10 cellular contexts compared by ENCODE assay signal in the genomic region with DNA sequence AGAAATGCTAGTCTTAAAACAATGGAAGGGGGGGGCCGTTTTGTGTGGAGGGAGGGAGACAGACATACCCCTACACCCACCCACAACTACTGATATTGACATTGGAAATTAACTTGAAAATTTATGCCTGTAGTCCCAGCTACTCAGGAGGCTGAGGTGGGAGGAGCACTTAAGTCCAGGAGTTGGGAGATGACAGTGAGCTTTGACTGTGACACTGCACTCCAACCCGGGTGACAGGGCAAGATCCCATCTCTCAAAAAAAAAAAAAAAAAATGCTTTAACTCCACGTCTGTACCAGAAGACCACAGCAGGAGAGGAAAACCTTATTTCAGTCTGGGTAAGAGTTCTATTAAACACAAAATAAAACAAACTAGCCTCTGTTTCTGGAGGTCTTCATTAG. TPM values are rescaled to one million over a fixed set of nuclear protein-coding genes. Genes with fewer than 3 reads are reported as not detected.
A peak's percentile ranks its signal among the peaks of the same experiment; 100 is the strongest.
DNase-seq lines count a peak whose midpoint lies in the region; ATAC-seq, FAIRE-seq and TF ChIP-seq lines count a peak whose summit lies in the region.
"Had no signal": no experiment of that assay in that cellular context is flagged by ENCODE, and none has a peak within 500 bp of the region (broad histone marks: within the 10 kb centered on the region; RNA-seq: fewer than 3 reads in every experiment).

No MANE protein-coding gene starts in this region.

- peaks cover 0 to 63% of the 10 kb centered on the region in 2 experiments; a peak in 3 of 4 replicates for H3K79me1 ChIP-seq in IMR-90 (ENCODE audit: low read depth in 1 of 2, low read length in 2 of 2)

- H3K27me3 ChIP-seq in CD4-positive, alpha-beta memory T cell (ENCODE audit: insufficient read depth, low read length), result no peaks in the 10 kb centered on the region
- H3K27me3 ChIP-seq in IMR-90 (ENCODE audit: control insufficient read depth, insufficient read depth, low read length) (no peaks in the 10 kb centered on the region), astrocyte (ENCODE audit: insufficient read depth, low read length) (no peaks in the 10 kb centered on the region)

- H2BK20ac ChIP-seq in IMR-90 (ENCODE audit: low read depth, low read length), result no peak overlapping the region

- BruUV-seq in IMR-90 (replicated peaks; lab: Mats Ljungman, UMichigan), result TSS peak; percentile 42

- no peak overlapping the region for H3K23ac ChIP-seq in IMR-90 (ENCODE audit: low read depth, low read length)

- no peak overlapping the region for H2AFZ ChIP-seq in IMR-90 (replicated peaks; ENCODE audit: low read length, poor library complexity)
- H2AFZ ChIP-seq in astrocyte (ENCODE audit: low read depth, low read length), result no peak overlapping the region

- H3K9me1 ChIP-seq in IMR-90 (ENCODE audit: insufficient read depth, low read length), result peaks cover 19% of the 10 kb centered on the region

- no peak overlapping the region for H4K91ac ChIP-seq in IMR-90 (ENCODE audit: insufficient read depth, low read depth, low read length)

- no peak overlapping the region for H2AK9ac ChIP-seq in IMR-90 (replicated peaks; ENCODE audit: low read depth, low read length, poor library complexity)

- no peak overlapping the region for H4K8ac ChIP-seq in IMR-90 (ENCODE audit: low read depth in 2 of 2, low read length in 2 of 2)

- DNase-seq in CD4-positive, alpha-beta memory T cell, result no peak
- no peak for DNase-seq in IMR-90
- DNase-seq in astrocyte (ENCODE audit: low read depth), result no peak
- no peak for DNase-seq in 8988T
- DNase-seq: NCI-H1930 had no signal

- H2BK15ac ChIP-seq in IMR-90 (ENCODE audit: low read depth, low read length), result no peak overlapping the region

- TF ChIP-seq CTCF in IMR-90 (conservative IDR thresholded peaks at IDR 0.05; ENCODE audit: low read depth, low read length) (no peak), astrocyte (IDR thresholded peaks at IDR 0.05; ENCODE audit: insufficient read depth, low read depth, low read length) (no peak), nephron (IDR thresholded peaks at IDR 0.05; ENCODE audit: unreplicated experiment in 3 of 3) (no peak)

- H3K4me1 Mint-ChIP-seq in CD4-positive, alpha-beta memory T cell, result peaks cover 30 to 56% (median 47%) of the 10 kb centered on the region in 4 donors
- H3K4me1 Mint-ChIP-seq in astrocyte (ENCODE audit: low read depth, unreplicated experiment) (peaks cover 20% of the 10 kb centered on the region), nephron (peaks cover 36% of the 10 kb centered on the region)

- no peaks in the 10 kb centered on the region for H3K27me3 Mint-ChIP-seq in CD4-positive, alpha-beta memory T cell
- H3K27me3 Mint-ChIP-seq in astrocyte (ENCODE audit: low read depth, unreplicated experiment), result no peaks in the 10 kb centered on the region
- no peaks in the 10 kb centered on the region for H3K27me3 Mint-ChIP-seq in nephron (ENCODE audit: low read depth)

- dilution Hi-C loops in IMR-90 (cut with HindIII; ENCODE audit: low sequenced_read_pairs, unreplicated experiment), result no loop called here

- H3K9me3 ChIP-seq in CD4-positive, alpha-beta memory T cell (ENCODE audit: control insufficient read depth in 1 of 2, low read length in 2 of 2), result no peaks in the 10 kb centered on the region
- no peaks in the 10 kb centered on the region for H3K9me3 ChIP-seq in IMR-90 (ENCODE audit: control insufficient read depth, insufficient read depth, low read length)
- H3K9me3 ChIP-seq in astrocyte (ENCODE audit: insufficient read depth, low read depth, low read length), result no peaks in the 10 kb centered on the region

- FAIRE-seq in astrocyte (lab: Jason Lieb, UNC), result no peak
- FAIRE-seq: G401.6 had no signal

- H4K20me1 ChIP-seq in IMR-90 (ENCODE audit: insufficient read depth, low read length), result peaks cover 63% of the 10 kb centered on the region
- H4K20me1 ChIP-seq in astrocyte (ENCODE audit: insufficient read depth, low read length), result peaks cover 57% of the 10 kb centered on the region

- no peak overlapping the region for H3K4ac ChIP-seq in IMR-90 (ENCODE audit: low read depth, low read length)

- peaks cover 68% of the 10 kb centered on the region for H3K79me2 ChIP-seq in astrocyte (ENCODE audit: insufficient read depth, low read length)

- peaks cover 37% of the 10 kb centered on the region for H3K4me1 ChIP-seq in CD4-positive, alpha-beta memory T cell (ENCODE audit: insufficient read depth, low read length)
- H3K4me1 ChIP-seq in IMR-90 (ENCODE audit: control insufficient read depth, insufficient read depth, low read length) (peaks cover 7% of the 10 kb centered on the region), astrocyte (ENCODE audit: insufficient read depth, low read length) (peaks cover 13% of the 10 kb centered on the region)

- H2BK120ac ChIP-seq in IMR-90 (ENCODE audit: low read depth, low read length), result no peak overlapping the region

- POLR2A ChIA-PET in CD4-positive, alpha-beta memory T cell (lab: Charles Lee; ENCODE audit: partially characterized antibody), result interaction anchor here (1.1 to 3.1 kb wide), 2 partner anchors 22 to 51 kb away, joined by 3 to 23 read pairs; no protein-coding TSS in a partner anchor
- POLR2A ChIA-PET in IMR-90 (lab: Charles Lee; ENCODE audit: unreplicated experiment), result no interaction called here

- no peak for TF ChIP-seq POLR2A in IMR-90 (IDR thresholded peaks at IDR 0.05; ENCODE audit: low read depth, low read length)

- no peak overlapping the region for H2BK5ac ChIP-seq in IMR-90 (ENCODE audit: low read depth, low read length, poor library complexity, severe bottlenecking)

- H3K9ac ChIP-seq in IMR-90 (ENCODE audit: low read depth, low read length) (peak overlapping the region; percentile 43; the same call in 1 of the 2 replicates), astrocyte (ENCODE audit: low read length) (no peak overlapping the region)

- no peak overlapping the region for H3K27ac ChIP-seq in CD4-positive, alpha-beta memory T cell (ENCODE audit: low read depth, low read length)
- H3K27ac ChIP-seq in IMR-90 (ENCODE audit: insufficient read depth, low read length), result no peak overlapping the region
- H3K27ac ChIP-seq in astrocyte (ENCODE audit: low read depth, low read length), result no peak overlapping the region

- in situ Hi-C loops in IMR-90 (cut with MboI; ENCODE audit: low sequenced_read_pairs), result no loop called here

- peak overlapping the region; percentile 52 to 98 (median 77) for H3K4me3 Mint-ChIP-seq in CD4-positive, alpha-beta memory T cell
- H3K4me3 Mint-ChIP-seq in astrocyte (ENCODE audit: unreplicated experiment) (peak overlapping the region; percentile 98), nephron (peak overlapping the region; percentile 90 to 99 (median 98))

- no CpG with 5 or more reads among the region's 3 CpGs for WGBS in IMR-90 (ENCODE audit: extremely low coverage in 2 of 2, insufficient read length in 1 of 2), 2 experiments

- no peak for TF ChIP-seq RAD21 in IMR-90 (IDR thresholded peaks at IDR 0.05; ENCODE audit: low read length)

- H2AK5ac ChIP-seq in IMR-90 (ENCODE audit: low read depth, low read length), result no peak overlapping the region; the same call in 1 of the 2 replicates

- H3K4me3 ChIP-seq in CD4-positive, alpha-beta memory T cell (ENCODE audit: low read length in 2 of 2), result no peak overlapping the region
- H3K4me3 ChIP-seq in IMR-90 (ENCODE audit: insufficient read depth, low read depth, low read length) (no peak overlapping the region), astrocyte (ENCODE audit: insufficient read depth, low read depth, low read length) (no peak overlapping the region)

- H3K36me3 Mint-ChIP-seq in CD4-positive, alpha-beta memory T cell, result peaks cover 4 to 11% of the 10 kb centered on the region in 2 donors
- peaks cover 8% of the 10 kb centered on the region for H3K36me3 Mint-ChIP-seq in astrocyte (ENCODE audit: low read depth, unreplicated experiment)
- H3K36me3 Mint-ChIP-seq in nephron (ENCODE audit: low read depth), result peaks cover 4% of the 10 kb centered on the region

- H4K5ac ChIP-seq in IMR-90 (ENCODE audit: low read depth, low read length), result no peak overlapping the region

- ATAC-seq in IMR-90 (ENCODE audit: low read depth), result no peak
- ATAC-seq in HG03139 (IDR thresholded peaks at IDR 0.05; ENCODE audit: unreplicated experiment), result no peak
- ATAC-seq in GM19035 (IDR thresholded peaks at IDR 0.05; ENCODE audit: unreplicated experiment), result no peak
- ATAC-seq in HG03521 (IDR thresholded peaks at IDR 0.05; ENCODE audit: unreplicated experiment), result no peak

- no peak overlapping the region for H3K18ac ChIP-seq in IMR-90 (ENCODE audit: low read depth, low read length)

- H3K36me3 ChIP-seq in CD4-positive, alpha-beta memory T cell (ENCODE audit: insufficient read depth, low read length), result no peaks in the 10 kb centered on the region
- H3K36me3 ChIP-seq in IMR-90 (ENCODE audit: control insufficient read depth, insufficient read depth, low read length) (peaks cover 2% of the 10 kb centered on the region; the same call in 1 of the 2 replicates), astrocyte (ENCODE audit: insufficient read depth, low read length) (no peaks in the 10 kb centered on the region)

- intact Hi-C loops in CD4-positive, alpha-beta memory T cell (cut with micrococcal nuclease), result no loop called here
- intact Hi-C loops in IMR-90 (cut with micrococcal nuclease), result no loop called here

- H3K9me3 Mint-ChIP-seq in CD4-positive, alpha-beta memory T cell, result peaks cover 0 to 3% (median 0%) of the 10 kb centered on the region in 8 donors
- peaks cover 2% of the 10 kb centered on the region for H3K9me3 Mint-ChIP-seq in astrocyte (ENCODE audit: unreplicated experiment)
- no peaks in the 10 kb centered on the region for H3K9me3 Mint-ChIP-seq in nephron

- H3K27ac Mint-ChIP-seq in CD4-positive, alpha-beta memory T cell, result peak overlapping the region in 5 of 7 donors; percentile 30 to 86 (median 83)
- H3K27ac Mint-ChIP-seq in astrocyte (ENCODE audit: unreplicated experiment), result peak overlapping the region; percentile 80
- peak overlapping the region in 2 of 3 experiments; percentile 44 to 46 for H3K27ac Mint-ChIP-seq in nephron

- H3K4me2 ChIP-seq in IMR-90 (ENCODE audit: low read depth, low read length), result peak overlapping the region; percentile 64
- H3K4me2 ChIP-seq in astrocyte (ENCODE audit: low read length), result peak overlapping the region; percentile 99

- CTCF ChIA-PET in CD4-positive, alpha-beta memory T cell (lab: Charles Lee; ENCODE audit: partially characterized antibody), result interaction anchor here (1.6 kb wide), 1 partner anchor 19 kb away, joined by 5 read pairs; no protein-coding TSS in a partner anchor
- CTCF ChIA-PET in IMR-90 (lab: Yijun Ruan, JAX), result interaction anchor here (1.1 kb wide), 1 partner anchor 107 kb away, joined by 3 read pairs; no protein-coding TSS in a partner anchor

- no peak overlapping the region for H3K56ac ChIP-seq in IMR-90 (ENCODE audit: extremely low read depth, insufficient read depth, low read length)

- no peak overlapping the region for H3K14ac ChIP-seq in IMR-90 (replicated peaks; ENCODE audit: low read depth, low read length)

RNA-seq across cellular contexts. Expression of a gene that starts 2.2 kb away (rescaled TPM):
- 10 to 100 TPM; 42.1 to 42.9 TPM for total RNA-seq in CD4-positive, alpha-beta memory T cell
- polyA plus RNA-seq in CD4-positive, alpha-beta memory T cell, result 10 to 100 TPM; 19.3 to 22.8 TPM
- total RNA-seq in IMR-90 (2012; rRNA removed) (36.7 and 42.8 TPM in 2 replicates), astrocyte (40.6 and 44.8 TPM in 2 replicates)
- 38.2 and 39.1 TPM in 2 replicates for polyA plus RNA-seq in IMR-90 (2012; rRNA removed)
- polyA plus RNA-seq in IMR-90 (2012; cell fraction: cytosol; rRNA removed), result 30.1 and 37.7 TPM in 2 replicates
- 39.4 and 49.4 TPM in 2 replicates for polyA plus RNA-seq in IMR-90 (2012; cell fraction: nucleus; rRNA removed; ENCODE audit: low replicate concordance)

RNA-seq across cellular contexts. Expression of a gene that starts 52.1 kb away (rescaled TPM):
- total RNA-seq in CD4-positive, alpha-beta memory T cell, result 100 to 1,000 TPM; 109 to 118 TPM
- polyA plus RNA-seq in CD4-positive, alpha-beta memory T cell, result 10 to 100 TPM; 75.2 to 84.4 TPM
- 29.2 and 29.9 TPM in 2 replicates for total RNA-seq in IMR-90 (2012; rRNA removed)
- 84.2 and 89.4 TPM in 2 replicates for polyA plus RNA-seq in IMR-90 (2012; rRNA removed)
- polyA plus RNA-seq in IMR-90 (2012; cell fraction: cytosol; rRNA removed), result 51.3 and 95.8 TPM in 2 replicates
- 154 and 323 TPM in 2 replicates for polyA plus RNA-seq in IMR-90 (2012; cell fraction: nucleus; rRNA removed; ENCODE audit: low replicate concordance)
- total RNA-seq in astrocyte, result 124 and 138 TPM in 2 replicates
